In genomic region chr7:93923291-93923690, GRCh38 we compare ENCODE assay signal across 10 cellular contexts. TPM values are rescaled to one million over a fixed set of nuclear protein-coding genes. Genes with fewer than 3 reads are reported as not detected.
DNase-seq lines count a peak whose midpoint lies in the region; ATAC-seq and TF ChIP-seq lines count a peak whose summit lies in the region.
"Had no signal": no experiment of that assay in that cellular context is flagged by ENCODE, and none has a peak within 500 bp of the region (broad histone marks: within the 10 kb centered on the region; RNA-seq: fewer than 3 reads in every experiment).

No MANE protein-coding gene starts in this region.

- TF ChIP-seq POLR2A in tibial nerve (IDR thresholded peaks at IDR 0.05): no peak

- peak; percentile 8 for DNase-seq in LNCaP clone FGC (ENCODE audit: low read depth)
- DNase-seq in tibial nerve (ENCODE audit: low spot score in 2 of 2): no peak
- no peak for DNase-seq in NCI-H1436 (lab: John Stamatoyannopoulos, UW)
- DNase-seq in NCI-H128 (lab: John Stamatoyannopoulos, UW; ENCODE audit: unreplicated experiment): no peak
- DNase-seq: NCI-H774 had no signal

- H3K9me3 ChIP-seq in duodenal mucosa (ENCODE audit: control insufficient read depth in 1 of 2, low read length in 2 of 2): no peaks in the 10 kb centered on the region
- H3K9me3 ChIP-seq in muscle layer of colon (ENCODE audit: low read length): no peaks in the 10 kb centered on the region
- no peaks in the 10 kb centered on the region for H3K9me3 ChIP-seq in tibial nerve

- H3K27me3 ChIP-seq in duodenal mucosa (ENCODE audit: control insufficient read depth in 1 of 2, insufficient read depth in 2 of 2, low read length in 2 of 2) (peaks cover 10 to 17% of the 10 kb centered on the region in 2 donors), muscle layer of colon (ENCODE audit: control insufficient read depth in 1 of 2, insufficient read depth in 2 of 2, low read length in 2 of 2) (no peaks in the 10 kb centered on the region), tibial nerve (no peaks in the 10 kb centered on the region)

- H3K27ac ChIP-seq in duodenal mucosa (ENCODE audit: low read depth, low read length): no peak overlapping the region
- peak overlapping the region; percentile 47 for H3K27ac ChIP-seq in muscle layer of colon (ENCODE audit: low read depth, low read length)
- peak overlapping the region; percentile 83 to 95 (median 93) for H3K27ac ChIP-seq in tibial nerve
- H3K27ac ChIP-seq: KMS-11 had no signal

- H3K4me1 ChIP-seq in duodenal mucosa (ENCODE audit: control insufficient read depth in 1 of 2, insufficient read depth in 2 of 2, low read length in 2 of 2): peaks cover 0 to 3% of the 10 kb centered on the region in 2 donors
- peaks cover 35% of the 10 kb centered on the region for H3K4me1 ChIP-seq in muscle layer of colon (ENCODE audit: insufficient read depth, low read length)
- H3K4me1 ChIP-seq in tibial nerve: peaks cover 0 to 28% (median 0%) of the 10 kb centered on the region in 4 donors

- WGBS in tibial nerve, 2 donors: 11 to 13% methylated on average over 6 of the region's 6 CpGs

- peak overlapping the region in 1 of 2 donors; percentile 12 for H3K9ac ChIP-seq in duodenal mucosa (ENCODE audit: low read depth in 1 of 2, low read length in 2 of 2)
- peak overlapping the region; percentile 34 for H3K9ac ChIP-seq in muscle layer of colon (ENCODE audit: low read length)
- H3K9ac ChIP-seq: KMS-11 had no signal

- H3K4me3 ChIP-seq in LNCaP clone FGC (ENCODE audit: low read depth, low read length): no peak overlapping the region
- peak overlapping the region; percentile 38 to 64 for H3K4me3 ChIP-seq in duodenal mucosa (ENCODE audit: low read depth in 1 of 2, low read length in 2 of 2)
- H3K4me3 ChIP-seq in muscle layer of colon (ENCODE audit: low read depth in 1 of 2, low read length in 2 of 2): peak overlapping the region in 1 of 2 donors; percentile 95
- peak overlapping the region; percentile 11 to 77 (median 66) for H3K4me3 ChIP-seq in tibial nerve

- H3K36me3 ChIP-seq in duodenal mucosa (ENCODE audit: control insufficient read depth in 1 of 2, insufficient read depth in 2 of 2, low read length in 2 of 2) (no peaks in the 10 kb centered on the region), muscle layer of colon (ENCODE audit: insufficient read depth, low read length) (peaks cover 13% of the 10 kb centered on the region), tibial nerve (peaks cover 0 to 12% (median 0%) of the 10 kb centered on the region in 3 donors)

- TF ChIP-seq CTCF in LNCaP clone FGC (IDR thresholded peaks at IDR 0.05; ENCODE audit: control insufficient read depth, extremely low read depth, insufficient read depth) (no peak), tibial nerve (IDR thresholded peaks at IDR 0.05) (no peak)

- ATAC-seq in HG03095 (IDR thresholded peaks at IDR 0.05; ENCODE audit: unreplicated experiment): no peak

- no peak for TF ChIP-seq EP300 in tibial nerve (IDR thresholded peaks at IDR 0.05)

RNA-seq across cellular contexts. Expression of gene GNG11, which starts 1.8 kb away (rescaled TPM):
- 10 to 100 TPM; 15.3 to 24.3 (median 21.8) TPM for total RNA-seq in tibial nerve
- total RNA-seq: activated T-helper 2 cell treated with anti-CD3 and anti-CD28 coated beads, Interferon-gamma antibody, Interleukin-2, Interleukin-4, amounts not matched to agents 10 μg/mL and 5 μg/mL and 100 μg/mL, durations not matched to agents 14 hours and 24 hours and 36 hours had no signal

RNA-seq across cellular contexts. Expression of gene GNGT1, which starts 16.9 kb away (rescaled TPM):
- not detected for total RNA-seq in tibial nerve
- total RNA-seq: activated T-helper 2 cell treated with anti-CD3 and anti-CD28 coated beads, Interferon-gamma antibody, Interleukin-2, Interleukin-4, amounts not matched to agents 10 μg/mL and 5 μg/mL and 100 μg/mL, durations not matched to agents 14 hours and 24 hours and 36 hours had no signal

RNA-seq across cellular contexts. Expression of gene TFPI2, which starts 32.7 kb away (rescaled TPM):
- total RNA-seq in tibial nerve: 1 to 10 TPM in 2 of 4 donors, under 1 TPM in 1, not detected in 1; 0.44 to 4.0 (median 1.8) TPM
- total RNA-seq: activated T-helper 2 cell treated with anti-CD3 and anti-CD28 coated beads, Interferon-gamma antibody, Interleukin-2, Interleukin-4, amounts not matched to agents 10 μg/mL and 5 μg/mL and 100 μg/mL, durations not matched to agents 14 hours and 24 hours and 36 hours had no signal
